12 cellular contexts compared by ENCODE assay signal in genomic region chr14:68539839-68540238, GRCh38.
"Had no signal": no experiment of that assay in that cellular context is flagged by ENCODE, and none has a peak within 500 bp of the region (broad histone marks: within the 10 kb centered on the region; RNA-seq: fewer than 3 reads in every experiment).

No MANE protein-coding gene starts in this region.

- H3K4me3 ChIP-seq: breast epithelium, mucosa of descending colon, skin epidermis, transverse colon had no signal

- H3K27me3 ChIP-seq: breast epithelium, transverse colon had no signal

- H3K27ac ChIP-seq: breast epithelium had no signal

- ATAC-seq: mucosa of descending colon; natural killer cell; stimulated activated effector memory CD8-positive, alpha-beta T cell treated with anti-CD3 and anti-CD28 coated beads, Interleukin-12 subunit alpha, Interleukin-12 subunit beta, amount 100 ng/mL, for 72 hours had no signal

- H3K36me3 ChIP-seq: breast epithelium, transverse colon had no signal

- DNase-seq: activated B cell treated with CpG ODN at 0.5 μM for 24 hours; activated CD4-positive, alpha-beta T cell treated with anti-CD3 and anti-CD28 coated beads, Interleukin-2, amount 50 U/mL, for 1 hour; activated effector memory CD4-positive, alpha-beta T cell treated with anti-CD3 and anti-CD28 coated beads, Interleukin-2, amount 50 U/mL, for 16 hours; activated T-cell treated with anti-CD3 and anti-CD28 coated beads for 4 hours; mucosa of descending colon; natural killer cell; SHP77 treated with DMSO at 0.1 percent for 48 hours; T-helper 2 cell; transverse colon had no signal

- H3K9me3 ChIP-seq: breast epithelium, mucosa of descending colon, transverse colon had no signal
